Comparison of ENCODE assay signal across 8 cellular contexts in genomic region chr17:57948555-57949420, GRCh38. TPM values are rescaled to one million over a fixed set of nuclear protein-coding genes. Genes with fewer than 3 reads are reported as not detected.
DNase-seq lines count a peak whose midpoint lies in the region; TF ChIP-seq lines count a peak whose summit lies in the region.

No MANE protein-coding gene starts in this region.

- CTCF ChIA-PET in activated CD4-positive, alpha-beta T cell treated with anti-CD3 and anti-CD28 coated beads, Interleukin-2, amount 10 ng/mL, durations not matched to agents 7 days and 5 days (lab: Charles Lee): interaction anchor here (0.5 to 2.5 kb wide), 10 partner anchors 8 to 889 kb away, joined by 3 to 9 read pairs (median 4); partner anchors contain the start of gene DYNLL2

- peak overlapping the region; percentile 3 for H3K4me3 Mint-ChIP-seq in chondrocyte (ENCODE audit: unreplicated experiment)
- H3K4me3 Mint-ChIP-seq in activated CD4-positive, alpha-beta T cell treated with anti-CD3 and anti-CD28 coated beads, Interleukin-2, amount 10 ng/mL, durations not matched to agents 7 days and 5 days: no peak overlapping the region

- no peaks in the 10 kb centered on the region for H3K27me3 Mint-ChIP-seq in chondrocyte (ENCODE audit: low read depth)
- peaks cover 46% of the 10 kb centered on the region for H3K27me3 Mint-ChIP-seq in activated CD4-positive, alpha-beta T cell treated with anti-CD3 and anti-CD28 coated beads, Interleukin-2, amount 10 ng/mL, durations not matched to agents 7 days and 5 days

- TF ChIP-seq CTCF in chondrocyte (IDR thresholded peaks at IDR 0.05): peak; percentile 59

- POLR2A ChIA-PET in activated CD4-positive, alpha-beta T cell treated with anti-CD3 and anti-CD28 coated beads, Interleukin-2, amount 10 ng/mL, durations not matched to agents 7 days and 5 days (lab: Charles Lee): no interaction called here

- peak; percentile 56 for DNase-seq in G401 (ENCODE audit: low spot score)
- DNase-seq in NCI-H2196 treated with DMSO at 0.1 percent for 48 hours (lab: John Stamatoyannopoulos, UW; ENCODE audit: unreplicated experiment): peak; percentile 56
- no peak for DNase-seq in chondrocyte (ENCODE audit: low spot score)
- DNase-seq in midbrain (lab: John Stamatoyannopoulos, UW): peak; percentile 59
- no peak for DNase-seq in iPS-NIHi7 (ENCODE audit: extremely low spot score)
- DNase-seq in cerebellar nuclear complex (lab: John Stamatoyannopoulos, UW): no peak
- DNase-seq in DMS153 treated with DMSO at 0.1 percent for 48 hours (lab: John Stamatoyannopoulos, UW; ENCODE audit: unreplicated experiment): no peak
- DNase-seq in activated CD4-positive, alpha-beta T cell treated with anti-CD3 and anti-CD28 coated beads, Interleukin-2, amount 10 ng/mL, durations not matched to agents 7 days and 5 days: no peak

- H3K9me3 Mint-ChIP-seq in chondrocyte (ENCODE audit: low read depth): no peaks in the 10 kb centered on the region
- H3K9me3 Mint-ChIP-seq in activated CD4-positive, alpha-beta T cell treated with anti-CD3 and anti-CD28 coated beads, Interleukin-2, amount 10 ng/mL, durations not matched to agents 7 days and 5 days: no peaks in the 10 kb centered on the region

- in situ Hi-C loops in G401 (cut with HindIII; ENCODE audit: low sequenced_read_pairs): no loop called here

- H3K27ac Mint-ChIP-seq in chondrocyte (ENCODE audit: unreplicated experiment): peak overlapping the region; percentile 93
- no peak overlapping the region for H3K27ac Mint-ChIP-seq in activated CD4-positive, alpha-beta T cell treated with anti-CD3 and anti-CD28 coated beads, Interleukin-2, amount 10 ng/mL, durations not matched to agents 7 days and 5 days

- H3K4me1 Mint-ChIP-seq in chondrocyte (ENCODE audit: low read depth): peaks cover 85% of the 10 kb centered on the region
- H3K4me1 Mint-ChIP-seq in activated CD4-positive, alpha-beta T cell treated with anti-CD3 and anti-CD28 coated beads, Interleukin-2, amount 10 ng/mL, durations not matched to agents 7 days and 5 days: peaks cover 43% of the 10 kb centered on the region

- H3K36me3 Mint-ChIP-seq in chondrocyte (ENCODE audit: low read depth): no peaks in the 10 kb centered on the region
- no peaks in the 10 kb centered on the region for H3K36me3 Mint-ChIP-seq in activated CD4-positive, alpha-beta T cell treated with anti-CD3 and anti-CD28 coated beads, Interleukin-2, amount 10 ng/mL, durations not matched to agents 7 days and 5 days (ENCODE audit: low read depth)

RNA-seq across cellular contexts. Expression of gene CUEDC1, which starts 6.4 kb away (rescaled TPM):
- total RNA-seq in G401 (2014; rRNA removed; shearing (Covaris generic)): 26.7 and 42.3 TPM in 2 replicates
- 32.9 to 47.7 TPM (median 41.9 TPM) in 3 replicates for total RNA-seq in chondrocyte
- total RNA-seq in activated CD4-positive, alpha-beta T cell treated with anti-CD3 and anti-CD28 coated beads, Interleukin-2, amount 10 ng/mL, durations not matched to agents 7 days and 5 days: under 1 TPM in 1 of 2 experiments, not detected in 1; 0.47 TPM

RNA-seq across cellular contexts. Expression of gene VEZF1, which starts 39.3 kb away (rescaled TPM):
- 22.7 and 37.4 TPM in 2 replicates for total RNA-seq in G401 (2014; rRNA removed; shearing (Covaris generic))
- 26.6 to 43.6 TPM (median 39.6 TPM) in 3 replicates for total RNA-seq in chondrocyte
- total RNA-seq in activated CD4-positive, alpha-beta T cell treated with anti-CD3 and anti-CD28 coated beads, Interleukin-2, amount 10 ng/mL, durations not matched to agents 7 days and 5 days: 10 to 100 TPM; 46.7 to 52.0 TPM

RNA-seq across cellular contexts. Expression of gene SRSF1, which starts 58.3 kb away (rescaled TPM):
- 461 and 585 TPM in 2 replicates for total RNA-seq in G401 (2014; rRNA removed; shearing (Covaris generic))
- total RNA-seq in chondrocyte: 115 to 161 TPM (median 119 TPM) in 3 replicates
- 100 to 1,000 TPM; 363 to 365 TPM for total RNA-seq in activated CD4-positive, alpha-beta T cell treated with anti-CD3 and anti-CD28 coated beads, Interleukin-2, amount 10 ng/mL, durations not matched to agents 7 days and 5 days

Comparison
In these comparisons a context has a peak if more than half of its experiments do, and no peak if none do; other contexts are left out.
1. DNase-seq: peak in G401 (single experiment), NCI-H2196 treated with DMSO at 0.1 percent for 48 hours (single experiment) and midbrain (single experiment); none in chondrocyte (single experiment), iPS-NIHi7 (single experiment), cerebellar nuclear complex (0 of 2), DMS153 treated with DMSO at 0.1 percent for 48 hours (single experiment) and activated CD4-positive, alpha-beta T cell treated with anti-CD3 and anti-CD28 coated beads, Interleukin-2, amount 10 ng/mL, durations not matched to agents 7 days and 5 days (single experiment).
2. RNA of gene CUEDC1, which starts 6.4 kb away (total RNA-seq): 32.9 to 47.7 TPM in chondrocyte and 26.7 to 42.3 TPM in G401; 0.47 TPM in activated CD4-positive, alpha-beta T cell treated with anti-CD3 and anti-CD28 coated beads, Interleukin-2, amount 10 ng/mL, durations not matched to agents 7 days and 5 days; every median in the first group is over 10 times any median in the second.